21 cellular contexts compared by ENCODE assay signal in genomic region chr5:53433036-53433435, GRCh38. TPM values are rescaled to one million over a fixed set of nuclear protein-coding genes. Genes with fewer than 3 reads are reported as not detected.
DNase-seq lines count a peak whose midpoint lies in the region; ATAC-seq, FAIRE-seq and TF ChIP-seq lines count a peak whose summit lies in the region.
"Had no signal": no experiment of that assay in that cellular context is flagged by ENCODE, and none has a peak within 500 bp of the region (broad histone marks: within the 10 kb centered on the region; RNA-seq: fewer than 3 reads in every experiment).

No MANE protein-coding gene starts in this region.

- no peak overlapping the region for H3K4me3 Mint-ChIP-seq in nephron
- H3K4me3 Mint-ChIP-seq: CD14-positive monocyte; CD4-positive, alpha-beta memory T cell had no signal

- no peak for TF ChIP-seq EP300 in HepG2 (IDR thresholded peaks at IDR 0.05; ENCODE audit: low read depth in 2 of 2, low read length in 2 of 2)
- TF ChIP-seq EP300 in HepG2 (CRISPR knock-in tag; IDR thresholded peaks at IDR 0.05; ENCODE audit: borderline replicate concordance) = no peak

- H3K27ac ChIP-seq in HepG2 (ENCODE audit: extremely low read length, insufficient read depth, low read length) (no peak overlapping the region), right lobe of liver (no peak overlapping the region), PC-3 (ENCODE audit: low read length) (peak overlapping the region; percentile 20; the same call in 1 of the 2 replicates), foreskin keratinocyte (no peak overlapping the region)
- H3K27ac ChIP-seq: BLaER1, GM23248 had no signal

- H3K27me3 Mint-ChIP-seq in nephron (ENCODE audit: low read depth) = no peaks in the 10 kb centered on the region

- peaks cover 48% of the 10 kb centered on the region for H3K4me1 Mint-ChIP-seq in nephron
- H3K4me1 Mint-ChIP-seq: CD4-positive, alpha-beta memory T cell had no signal

- TF ChIP-seq CTCF in HepG2 (CRISPR knock-in tag; IDR thresholded peaks at IDR 0.05) (no peak), right lobe of liver (IDR thresholded peaks at IDR 0.05) (no peak), PC-3 (conservative IDR thresholded peaks at IDR 0.05; ENCODE audit: low read depth, low read length) (no peak), nephron (IDR thresholded peaks at IDR 0.05; ENCODE audit: unreplicated experiment in 3 of 3) (no peak), foreskin keratinocyte (conservative IDR thresholded peaks at IDR 0.05) (no peak)

- TF ChIP-seq POLR2A in HepG2 (IDR thresholded peaks at IDR 0.05; ENCODE audit: insufficient read depth in 1 of 2, low read depth in 2 of 2, low read length in 2 of 2) (no peak), right lobe of liver (IDR thresholded peaks at IDR 0.05) (no peak)

- ATAC-seq in HepG2 (no peak), right lobe of liver (no peak), PC-3 (no peak), foreskin keratinocyte (no peak), HG03135 (IDR thresholded peaks at IDR 0.05; ENCODE audit: unreplicated experiment) (no peak), HG03045 (IDR thresholded peaks at IDR 0.05; ENCODE audit: unreplicated experiment) (no peak)

- no peak for TF ChIP-seq RAD21 in HepG2 (CRISPR knock-in tag; IDR thresholded peaks at IDR 0.05)

- H3K9ac ChIP-seq in HepG2 (ENCODE audit: insufficient read depth, low read depth, low read length) (no peak overlapping the region), PC-3 (ENCODE audit: low read length) (no peak overlapping the region)
- H3K9ac ChIP-seq: BLaER1, GM23248 had no signal

- BruUV-seq in HepG2 (replicated peaks; lab: Mats Ljungman, UMichigan) (no TSS peak), PC-3 (replicated peaks; lab: Mats Ljungman, UMichigan) (no TSS peak)

- H3K4me3 ChIP-seq in HepG2 (replicated peaks in 1 of 3; ENCODE audit: insufficient read depth in 1 of 3, low read depth in 2 of 3, low read length in 3 of 3) (no peak overlapping the region), right lobe of liver (no peak overlapping the region), PC-3 (ENCODE audit: low read length) (no peak overlapping the region)
- H3K4me3 ChIP-seq: BLaER1, GM23248 had no signal

- H3F3A ChIP-seq in PC-3 (ENCODE audit: low read length, unreplicated experiment) = no peaks in the 10 kb centered on the region

- no peak for FAIRE-seq in HepG2 (lab: Jason Lieb, UNC)
- FAIRE-seq: GM12892, GM18507, H54 had no signal

- peak; percentile 24 for DNase-seq in HepG2 (ENCODE audit: low spot score)
- DNase-seq in right lobe of liver = no peak
- DNase-seq in PC-3 = no peak
- DNase-seq in foreskin keratinocyte = no peak
- no peak for DNase-seq in iPS-NIHi7 (ENCODE audit: extremely low spot score)
- DNase-seq: 8988T; CD4-positive, alpha-beta memory T cell; DMS153; DMS79; GDM1; GM23248; HCEC 1CT had no signal

- CTCF ChIA-PET in HepG2 (lab: Yijun Ruan, JAX; ENCODE audit: low intra/inter-chr PET ratio, low total read pairs) (no interaction called here), PC-3 (lab: Charles Lee) (no interaction called here)

- H3K9me2 ChIP-seq in PC-3 (replicated peaks; ENCODE audit: low read length) = no peaks in the 10 kb centered on the region

- H3K27ac Mint-ChIP-seq in nephron = peak overlapping the region in 2 of 3 experiments; percentile 10
- H3K27ac Mint-ChIP-seq: CD14-positive monocyte; CD4-positive, alpha-beta memory T cell had no signal

- in situ Hi-C loops in HepG2 (cut with HindIII; ENCODE audit: extremely low pct_ligation_motif_present, low pct_unique_long_range_greater_than_20kb) = loop anchor here (25.0 kb wide), 1 partner anchor 629 kb away; no protein-coding TSS in a partner anchor

- H3K4me1 ChIP-seq in HepG2 (ENCODE audit: insufficient read depth, low read length) (peaks cover 37% of the 10 kb centered on the region), right lobe of liver (peaks cover 0 to 31% (median 11%) of the 10 kb centered on the region in 4 donors), PC-3 (ENCODE audit: insufficient read depth, low read length) (peaks cover 33% of the 10 kb centered on the region), foreskin keratinocyte (no peaks in the 10 kb centered on the region)
- H3K4me1 ChIP-seq: BLaER1 had no signal

- no peaks in the 10 kb centered on the region for H3K9me3 ChIP-seq in HepG2 (ENCODE audit: low read length)
- no peaks in the 10 kb centered on the region for H3K9me3 ChIP-seq in right lobe of liver
- H3K9me3 ChIP-seq in PC-3 (ENCODE audit: low read length) = no peaks in the 10 kb centered on the region
- H3K9me3 ChIP-seq: BLaER1 had no signal

- H3K36me3 Mint-ChIP-seq in nephron (ENCODE audit: low read depth) = no peaks in the 10 kb centered on the region
- H3K36me3 Mint-ChIP-seq: CD14-positive monocyte; CD4-positive, alpha-beta memory T cell had no signal

- H3K79me2 ChIP-seq in HepG2 (ENCODE audit: insufficient read depth, low read length) (no peaks in the 10 kb centered on the region), PC-3 (ENCODE audit: low read length) (no peaks in the 10 kb centered on the region)

- no peaks in the 10 kb centered on the region for H3K9me3 Mint-ChIP-seq in nephron
- H3K9me3 Mint-ChIP-seq: CD14-positive monocyte; CD4-positive, alpha-beta memory T cell had no signal

- H2AFZ ChIP-seq in HepG2 (ENCODE audit: low read length) (peak overlapping the region; percentile 8), PC-3 (ENCODE audit: low read length) (no peak overlapping the region)
- H2AFZ ChIP-seq: GM23248 had no signal

- H3K36me3 ChIP-seq in HepG2 (replicated peaks in 1 of 2; ENCODE audit: control insufficient read depth in 1 of 2, insufficient read depth in 2 of 2, low read length in 2 of 2) = no peaks in the 10 kb centered on the region
- H3K36me3 ChIP-seq in right lobe of liver = no peaks in the 10 kb centered on the region
- H3K36me3 ChIP-seq in PC-3 (ENCODE audit: low read depth, low read length) = no peaks in the 10 kb centered on the region
- H3K36me3 ChIP-seq: BLaER1 had no signal

- WGBS in HepG2 (ENCODE audit: low lambda C conversion rate) = 27% methylated on average over 1 of the region's 1 CpG
- 46% methylated on average over 1 of the region's 1 CpG for WGBS in right lobe of liver (ENCODE audit: insufficient coverage, low coverage, low lambda C conversion rate, missing lambda C conversion rate)

- intact Hi-C loops in HepG2 (cut with micrococcal nuclease; ENCODE audit: unreplicated experiment) = no loop called here
- intact Hi-C loops in right lobe of liver (cut with DNase I) = no loop called here
- intact Hi-C loops in PC-3 (cut with micrococcal nuclease) = no loop called here

- POLR2A ChIA-PET in HepG2 (lab: Yijun Ruan, JAX) = no interaction called here
- POLR2A ChIA-PET in PC-3 (lab: Charles Lee; ENCODE audit: unreplicated experiment) = interaction anchor here (0.6 kb wide), 1 partner anchor 284 kb away, joined by 3 read pairs; no protein-coding TSS in a partner anchor

- H4K20me1 ChIP-seq in HepG2 (ENCODE audit: insufficient read depth, low read length) = no peaks in the 10 kb centered on the region
- no peaks in the 10 kb centered on the region for H4K20me1 ChIP-seq in PC-3 (ENCODE audit: low read length)
- H4K20me1 ChIP-seq: BLaER1 had no signal

- no peak overlapping the region; the same call in 1 of the 2 replicates for H3K4me2 ChIP-seq in HepG2 (ENCODE audit: low read depth, low read length)
- no peak overlapping the region for H3K4me2 ChIP-seq in PC-3 (ENCODE audit: low read length)
- H3K4me2 ChIP-seq: BLaER1 had no signal

- H3K27me3 ChIP-seq in HepG2 (ENCODE audit: control insufficient read depth in 1 of 2, insufficient read depth in 2 of 2, low read length in 2 of 2) (no peaks in the 10 kb centered on the region), right lobe of liver (no peaks in the 10 kb centered on the region), PC-3 (ENCODE audit: low read length) (no peaks in the 10 kb centered on the region), foreskin keratinocyte (no peaks in the 10 kb centered on the region)
- H3K27me3 ChIP-seq: BLaER1 had no signal

TF ChIP-seq in HepG2, 621 proteins besides CTCF, POLR2A, EP300 and RAD21:
- TF ChIP-seq ZNF282 (IDR thresholded peaks at IDR 0.05; ENCODE audit: partially characterized antibody) (no peak), TEAD3 (CRISPR knock-in tag; optimal IDR thresholded peaks at IDR 0.05; ENCODE audit: borderline replicate concordance) (peak; percentile 11)

RNA-seq across cellular contexts. Expression of gene FST, which starts 47.4 kb away (rescaled TPM):
- total RNA-seq in HepG2 (2016; rRNA removed; fragmentation: Illumina TruSeq; extraction: Trizol) = 21.2 and 38.6 TPM in 2 replicates
- 18.7 and 19.2 TPM in 2 replicates for total RNA-seq in HepG2 (2016; cell fraction: cytosol; rRNA removed; fragmentation: Illumina TruSeq; extraction: Trizol; ENCODE audit: low read depth)
- total RNA-seq in HepG2 (2016; cell fraction: insoluble cytoplasmic fraction; rRNA removed; fragmentation: Illumina TruSeq; extraction: Trizol) = 18.4 and 42.7 TPM in 2 replicates
- total RNA-seq in HepG2 (2016; cell fraction: membrane; rRNA removed; fragmentation: Illumina TruSeq; extraction: Trizol) = 25.9 and 27.5 TPM in 2 replicates
- total RNA-seq in HepG2 (2016; cell fraction: nucleus; rRNA removed; fragmentation: Illumina TruSeq; extraction: Trizol) = 50.2 and 51.1 TPM in 2 replicates
- 136 and 141 TPM in 2 replicates for polyA plus RNA-seq in HepG2 (2011; rRNA removed)
- polyA plus RNA-seq in HepG2 (2011; cell fraction: cytosol; rRNA removed) = 76.2 and 118 TPM in 2 replicates
- polyA plus RNA-seq in HepG2 (2011; cell fraction: nucleus; rRNA removed) = 165 and 188 TPM in 2 replicates
- polyA plus RNA-seq in HepG2 (2012) = 255 and 298 TPM in 2 replicates
- polyA plus RNA-seq in HepG2 (2016; cell fraction: cytosol; fragmentation: Illumina TruSeq; extraction: Trizol; ENCODE audit: low read depth) = 25.3 and 25.6 TPM in 2 replicates
- polyA plus RNA-seq in HepG2 (2016; cell fraction: insoluble cytoplasmic fraction; fragmentation: Illumina TruSeq; extraction: Trizol; ENCODE audit: low read depth) = 21.2 and 23.0 TPM in 2 replicates
- 20.2 and 27.0 TPM in 2 replicates for polyA plus RNA-seq in HepG2 (2016; cell fraction: membrane; fragmentation: Illumina TruSeq; extraction: Trizol; ENCODE audit: low read depth)
- polyA plus RNA-seq in HepG2 (2016; cell fraction: nucleus; fragmentation: Illumina TruSeq; extraction: Trizol; ENCODE audit: insufficient read depth, low read depth) = 94.2 and 108 TPM in 2 replicates
- 0.61 and 57.6 TPM in 2 replicates for polyA minus RNA-seq in HepG2 (2011; rRNA and poly(A)+ RNA removed; ENCODE audit: low replicate concordance)
- polyA minus RNA-seq in HepG2 (2011; cell fraction: cytosol; rRNA and poly(A)+ RNA removed) = 48.9 and 60.8 TPM in 2 replicates
- polyA minus RNA-seq in HepG2 (2011; cell fraction: nucleus; rRNA and poly(A)+ RNA removed) = 70.6 and 93.7 TPM in 2 replicates
- total RNA-seq in right lobe of liver = 10 to 100 TPM; 13.1 to 28.2 (median 15.3) TPM
- total RNA-seq in PC-3 (2014; rRNA removed) = 403 and 407 TPM in 2 replicates
- 307 and 529 TPM in 2 replicates for total RNA-seq in foreskin keratinocyte
- 236 and 450 TPM in 2 replicates for polyA plus RNA-seq in foreskin keratinocyte
- total RNA-seq: A673 had no signal
- polyA plus RNA-seq: CD14-positive monocyte had no signal
